Comparison of ENCODE assay signal across 18 cellular contexts in genomic region chr1:89576016-89576415, GRCh38.
"Had no signal": no experiment of that assay in that cellular context is flagged by ENCODE, and none has a peak within 500 bp of the region (broad histone marks: within the 10 kb centered on the region; RNA-seq: fewer than 3 reads in every experiment).

No MANE protein-coding gene starts in this region.

- H3K4me1 Mint-ChIP-seq: nephron had no signal

- H3K27ac Mint-ChIP-seq: activated CD4-positive, alpha-beta T cell treated with anti-CD3 and anti-CD28 coated beads, Interleukin-2, amount 10 ng/mL, durations not matched to agents 7 days and 5 days; activated naive CD4-positive, alpha-beta T cell treated with anti-CD3 and anti-CD28 coated beads, Interleukin-2, amount 50 U/mL, for 24 hours; nephron had no signal

- H3K27me3 Mint-ChIP-seq: activated CD4-positive, alpha-beta T cell treated with anti-CD3 and anti-CD28 coated beads, Interleukin-2, amount 10 ng/mL, durations not matched to agents 7 days and 5 days; activated naive CD4-positive, alpha-beta T cell treated with anti-CD3 and anti-CD28 coated beads, Interleukin-2, amount 50 U/mL, for 24 hours had no signal

- DNase-seq: activated CD4-positive, alpha-beta T cell treated with anti-CD3 and anti-CD28 coated beads, Interleukin-2, amount 10 ng/mL, durations not matched to agents 7 days and 5 days; activated CD8-positive, alpha-beta memory T cell treated with anti-CD3 and anti-CD28 coated beads, Interleukin-2, amount 50 U/mL, for 4 hours; activated gamma-delta T cell; activated T-cell treated with anti-CD3 and anti-CD28 coated beads, Interleukin-2, amount 50 U/mL, for 72 hours; cerebellar nuclear complex; effector memory CD4-positive, alpha-beta T cell; esophagus squamous epithelium; mesendoderm; occipital lobe; stimulated activated CD4-positive, alpha-beta T cell treated with anti-CD3 and anti-CD28 coated beads, Interleukin-12 subunit alpha, Interleukin-12 subunit beta, amount 100 ng/mL, for 4 hours; stimulated activated CD4-positive, alpha-beta T cell treated with anti-CD3 and anti-CD28 coated beads, Interleukin-1b, Interleukin-23, amount 100 ng/mL, for 48 hours; stimulated activated CD8-positive, alpha-beta memory T cell treated with anti-CD3 and anti-CD28 coated beads, Interleukin-4, amount 100 ng/mL, for 48 hours; stimulated activated naive CD4-positive, alpha-beta T cell; T1000; thyroid gland had no signal

- H3K27ac ChIP-seq: esophagus squamous epithelium, thyroid gland had no signal

- H3K9me3 Mint-ChIP-seq: activated naive CD4-positive, alpha-beta T cell treated with anti-CD3 and anti-CD28 coated beads, Interleukin-2, amount 50 U/mL, for 24 hours; activated T-cell treated with anti-CD3 and anti-CD28 coated beads, Interleukin-2, amount 50 U/mL, for 72 hours had no signal

- ATAC-seq: activated CD4-positive, CD25-positive, alpha-beta regulatory T cell treated with anti-CD3 and anti-CD28 coated beads, Interleukin-2, amount 50 U/mL, for 24 hours; activated T-cell treated with anti-CD3 and anti-CD28 coated beads, Interleukin-2, amount 50 U/mL, for 72 hours had no signal

- H3K27me3 ChIP-seq: esophagus squamous epithelium, thyroid gland had no signal

- H3K4me3 Mint-ChIP-seq: activated CD4-positive, alpha-beta T cell treated with anti-CD3 and anti-CD28 coated beads, Interleukin-2, amount 10 ng/mL, durations not matched to agents 7 days and 5 days; activated naive CD4-positive, alpha-beta T cell treated with anti-CD3 and anti-CD28 coated beads, Interleukin-2, amount 50 U/mL, for 24 hours; activated T-cell treated with anti-CD3 and anti-CD28 coated beads, Interleukin-2, amount 50 U/mL, for 72 hours; nephron had no signal
